In genomic region chr5:173671121-173671949, GRCh38 we compare ENCODE assay signal across 1 cellular context.
A peak's percentile ranks its signal among the peaks of the same experiment; 100 is the strongest.
TF ChIP-seq lines count a peak whose summit lies in the region.

No MANE protein-coding gene starts in this region.

TF ChIP-seq in HepG2, 621 proteins besides CTCF, POLR2A, EP300 and RAD21 (continued from another document and continues in another):
- TF ChIP-seq, protein P1, sequence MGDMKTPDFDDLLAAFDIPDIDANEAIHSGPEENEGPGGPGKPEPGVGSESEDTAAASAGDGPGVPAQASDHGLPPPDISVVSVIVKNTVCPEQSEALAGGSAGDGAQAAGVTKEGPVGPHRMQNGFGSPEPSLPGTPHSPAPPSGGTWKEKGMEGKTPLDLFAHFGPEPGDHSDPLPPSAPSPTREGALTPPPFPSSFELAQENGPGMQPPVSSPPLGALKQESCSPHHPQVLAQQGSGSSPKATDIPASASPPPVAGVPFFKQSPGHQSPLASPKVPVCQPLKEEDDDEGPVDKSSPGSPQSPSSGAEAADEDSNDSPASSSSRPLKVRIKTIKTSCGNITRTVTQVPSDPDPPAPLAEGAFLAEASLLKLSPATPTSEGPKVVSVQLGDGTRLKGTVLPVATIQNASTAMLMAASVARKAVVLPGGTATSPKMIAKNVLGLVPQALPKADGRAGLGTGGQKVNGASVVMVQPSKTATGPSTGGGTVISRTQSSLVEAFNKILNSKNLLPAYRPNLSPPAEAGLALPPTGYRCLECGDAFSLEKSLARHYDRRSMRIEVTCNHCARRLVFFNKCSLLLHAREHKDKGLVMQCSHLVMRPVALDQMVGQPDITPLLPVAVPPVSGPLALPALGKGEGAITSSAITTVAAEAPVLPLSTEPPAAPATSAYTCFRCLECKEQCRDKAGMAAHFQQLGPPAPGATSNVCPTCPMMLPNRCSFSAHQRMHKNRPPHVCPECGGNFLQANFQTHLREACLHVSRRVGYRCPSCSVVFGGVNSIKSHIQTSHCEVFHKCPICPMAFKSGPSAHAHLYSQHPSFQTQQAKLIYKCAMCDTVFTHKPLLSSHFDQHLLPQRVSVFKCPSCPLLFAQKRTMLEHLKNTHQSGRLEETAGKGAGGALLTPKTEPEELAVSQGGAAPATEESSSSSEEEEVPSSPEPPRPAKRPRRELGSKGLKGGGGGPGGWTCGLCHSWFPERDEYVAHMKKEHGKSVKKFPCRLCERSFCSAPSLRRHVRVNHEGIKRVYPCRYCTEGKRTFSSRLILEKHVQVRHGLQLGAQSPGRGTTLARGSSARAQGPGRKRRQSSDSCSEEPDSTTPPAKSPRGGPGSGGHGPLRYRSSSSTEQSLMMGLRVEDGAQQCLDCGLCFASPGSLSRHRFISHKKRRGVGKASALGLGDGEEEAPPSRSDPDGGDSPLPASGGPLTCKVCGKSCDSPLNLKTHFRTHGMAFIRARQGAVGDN (CRISPR knock-in tag; IDR thresholded peaks at IDR 0.05) = peak; percentile 85
- TF ChIP-seq TARDBP (CRISPR knock-in tag; IDR thresholded peaks at IDR 0.05) = no peak
- TF ChIP-seq HNRNPUL1 (IDR thresholded peaks at IDR 0.05; ENCODE audit: low read depth, low read length) = no peak
- TF ChIP-seq ZBTB2 (CRISPR knock-in tag; IDR thresholded peaks at IDR 0.05; ENCODE audit: low read depth) = no peak
- no peak for TF ChIP-seq ZNF563 (CRISPR knock-in tag; IDR thresholded peaks at IDR 0.05)
- no peak for TF ChIP-seq LCORL (IDR thresholded peaks at IDR 0.05)
- no peak for TF ChIP-seq LCORL (CRISPR knock-in tag; IDR thresholded peaks at IDR 0.05)
- TF ChIP-seq, protein P2, sequence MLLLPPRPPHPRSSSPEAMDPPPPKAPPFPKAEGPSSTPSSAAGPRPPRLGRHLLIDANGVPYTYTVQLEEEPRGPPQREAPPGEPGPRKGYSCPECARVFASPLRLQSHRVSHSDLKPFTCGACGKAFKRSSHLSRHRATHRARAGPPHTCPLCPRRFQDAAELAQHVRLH (CRISPR knock-in tag; IDR thresholded peaks at IDR 0.05; ENCODE audit: borderline replicate concordance, low read depth) = peak; percentile 47; the same call in 1 of the 2 replicates
- TF ChIP-seq ZNF234 (CRISPR knock-in tag; conservative IDR thresholded peaks at IDR 0.05) = no peak
- TF ChIP-seq CCAR2 (optimal IDR thresholded peaks at IDR 0.05; ENCODE audit: low read depth, low read length) = no peak
- no peak for TF ChIP-seq E2F1 (CRISPR knock-in tag; IDR thresholded peaks at IDR 0.05)
- no peak for TF ChIP-seq EZH2 (conservative IDR thresholded peaks at IDR 0.05; ENCODE audit: low read depth, low read length)
- TF ChIP-seq, protein P3, sequence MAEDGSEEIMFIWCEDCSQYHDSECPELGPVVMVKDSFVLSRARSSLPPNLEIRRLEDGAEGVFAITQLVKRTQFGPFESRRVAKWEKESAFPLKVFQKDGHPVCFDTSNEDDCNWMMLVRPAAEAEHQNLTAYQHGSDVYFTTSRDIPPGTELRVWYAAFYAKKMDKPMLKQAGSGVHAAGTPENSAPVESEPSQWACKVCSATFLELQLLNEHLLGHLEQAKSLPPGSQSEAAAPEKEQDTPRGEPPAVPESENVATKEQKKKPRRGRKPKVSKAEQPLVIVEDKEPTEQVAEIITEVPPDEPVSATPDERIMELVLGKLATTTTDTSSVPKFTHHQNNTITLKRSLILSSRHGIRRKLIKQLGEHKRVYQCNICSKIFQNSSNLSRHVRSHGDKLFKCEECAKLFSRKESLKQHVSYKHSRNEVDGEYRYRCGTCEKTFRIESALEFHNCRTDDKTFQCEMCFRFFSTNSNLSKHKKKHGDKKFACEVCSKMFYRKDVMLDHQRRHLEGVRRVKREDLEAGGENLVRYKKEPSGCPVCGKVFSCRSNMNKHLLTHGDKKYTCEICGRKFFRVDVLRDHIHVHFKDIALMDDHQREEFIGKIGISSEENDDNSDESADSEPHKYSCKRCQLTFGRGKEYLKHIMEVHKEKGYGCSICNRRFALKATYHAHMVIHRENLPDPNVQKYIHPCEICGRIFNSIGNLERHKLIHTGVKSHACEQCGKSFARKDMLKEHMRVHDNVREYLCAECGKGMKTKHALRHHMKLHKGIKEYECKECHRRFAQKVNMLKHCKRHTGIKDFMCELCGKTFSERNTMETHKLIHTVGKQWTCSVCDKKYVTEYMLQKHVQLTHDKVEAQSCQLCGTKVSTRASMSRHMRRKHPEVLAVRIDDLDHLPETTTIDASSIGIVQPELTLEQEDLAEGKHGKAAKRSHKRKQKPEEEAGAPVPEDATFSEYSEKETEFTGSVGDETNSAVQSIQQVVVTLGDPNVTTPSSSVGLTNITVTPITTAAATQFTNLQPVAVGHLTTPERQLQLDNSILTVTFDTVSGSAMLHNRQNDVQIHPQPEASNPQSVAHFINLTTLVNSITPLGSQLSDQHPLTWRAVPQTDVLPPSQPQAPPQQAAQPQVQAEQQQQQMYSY (CRISPR knock-in tag; IDR thresholded peaks at IDR 0.05) = peak; percentile 47; the same call in 1 of the 2 replicates
- TF ChIP-seq, protein P4, sequence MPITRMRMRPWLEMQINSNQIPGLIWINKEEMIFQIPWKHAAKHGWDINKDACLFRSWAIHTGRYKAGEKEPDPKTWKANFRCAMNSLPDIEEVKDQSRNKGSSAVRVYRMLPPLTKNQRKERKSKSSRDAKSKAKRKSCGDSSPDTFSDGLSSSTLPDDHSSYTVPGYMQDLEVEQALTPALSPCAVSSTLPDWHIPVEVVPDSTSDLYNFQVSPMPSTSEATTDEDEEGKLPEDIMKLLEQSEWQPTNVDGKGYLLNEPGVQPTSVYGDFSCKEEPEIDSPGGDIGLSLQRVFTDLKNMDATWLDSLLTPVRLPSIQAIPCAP (CRISPR knock-in tag; IDR thresholded peaks at IDR 0.05; ENCODE audit: low read depth) = no peak
- no peak for TF ChIP-seq ZNF230 (CRISPR knock-in tag; IDR thresholded peaks at IDR 0.05)
- TF ChIP-seq ZNF17 (CRISPR knock-in tag; IDR thresholded peaks at IDR 0.05) = no peak
- TF ChIP-seq HNF1B (CRISPR knock-in tag; IDR thresholded peaks at IDR 0.05) = peak; percentile 36; the same call in 1 of the 2 replicates
- TF ChIP-seq ZNF296 (CRISPR knock-in tag; conservative IDR thresholded peaks at IDR 0.05) = no peak
- no peak for TF ChIP-seq SP5 (CRISPR knock-in tag; IDR thresholded peaks at IDR 0.05; ENCODE audit: borderline replicate concordance, low read depth)
- no peak for TF ChIP-seq ZNF503 (CRISPR knock-in tag; IDR thresholded peaks at IDR 0.05)
- TF ChIP-seq HES4 (CRISPR knock-in tag; IDR thresholded peaks at IDR 0.05; ENCODE audit: borderline replicate concordance) = 0 out of 2 replicates have a peak, but pooled peaks have one; percentile 40
- no peak for TF ChIP-seq KLF12 (CRISPR knock-in tag; IDR thresholded peaks at IDR 0.05; ENCODE audit: borderline replicate concordance)
- TF ChIP-seq BCL6 (CRISPR knock-in tag; IDR thresholded peaks at IDR 0.05) = 0 out of 2 replicates have a peak, but pooled peaks have one; percentile 8
- TF ChIP-seq TSC22D2 (CRISPR knock-in tag; IDR thresholded peaks at IDR 0.05; ENCODE audit: borderline replicate concordance) = no peak
- no peak for TF ChIP-seq ZNF672 (CRISPR knock-in tag; IDR thresholded peaks at IDR 0.05)
- TF ChIP-seq RCOR2 (CRISPR knock-in tag; IDR thresholded peaks at IDR 0.05) = no peak
- no peak for TF ChIP-seq ZNF891 (CRISPR knock-in tag; IDR thresholded peaks at IDR 0.05)
- TF ChIP-seq ZNF205 (CRISPR knock-in tag; IDR thresholded peaks at IDR 0.05) = no peak
- no peak for TF ChIP-seq PCBP1 (IDR thresholded peaks at IDR 0.05; ENCODE audit: borderline replicate concordance, low read depth, low read length)
- peak; percentile 57; the same call in 1 of the 2 replicates for TF ChIP-seq ZNF350 (CRISPR knock-in tag; IDR thresholded peaks at IDR 0.05; ENCODE audit: borderline replicate concordance, low read depth)
- no peak for TF ChIP-seq GFI1 (CRISPR knock-in tag; IDR thresholded peaks at IDR 0.05; ENCODE audit: borderline replicate concordance)
- TF ChIP-seq ZNF44 (CRISPR knock-in tag; IDR thresholded peaks at IDR 0.05) = no peak
- TF ChIP-seq MTA1 (CRISPR knock-in tag; IDR thresholded peaks at IDR 0.05; ENCODE audit: borderline replicate concordance) = peak; percentile 37; the same call in 1 of the 2 replicates
- no peak for TF ChIP-seq RARG (CRISPR knock-in tag; IDR thresholded peaks at IDR 0.05; ENCODE audit: low read depth)
- no peak for TF ChIP-seq NONO (IDR thresholded peaks at IDR 0.05)
- no peak for TF ChIP-seq NONO (CRISPR knock-in tag; conservative IDR thresholded peaks at IDR 0.05)
- no peak for TF ChIP-seq ZBTB4 (CRISPR knock-in tag; IDR thresholded peaks at IDR 0.05; ENCODE audit: borderline replicate concordance)
- no peak for TF ChIP-seq ZFP37 (CRISPR knock-in tag; IDR thresholded peaks at IDR 0.05; ENCODE audit: borderline replicate concordance)
- 0 out of 2 replicates have a peak, but pooled peaks have one; percentile 24 for TF ChIP-seq ZBTB7A (CRISPR knock-in tag; IDR thresholded peaks at IDR 0.05)
- no peak for TF ChIP-seq ZNF136 (CRISPR knock-in tag; IDR thresholded peaks at IDR 0.05; ENCODE audit: low read depth)
- TF ChIP-seq ZNF577 (CRISPR knock-in tag; IDR thresholded peaks at IDR 0.05; ENCODE audit: borderline replicate concordance, low read depth) = no peak
- TF ChIP-seq ZNF430 (CRISPR knock-in tag; IDR thresholded peaks at IDR 0.05) = peak; percentile 41; the same call in 1 of the 2 replicates
- no peak for TF ChIP-seq DDIT3 (CRISPR knock-in tag; IDR thresholded peaks at IDR 0.05)
- TF ChIP-seq IRX3 (CRISPR knock-in tag; IDR thresholded peaks at IDR 0.05; ENCODE audit: borderline replicate concordance, low read depth) = no peak
- no peak for TF ChIP-seq U2AF2 (IDR thresholded peaks at IDR 0.05; ENCODE audit: low read depth, low read length)
- TF ChIP-seq ZNF34 (CRISPR knock-in tag; IDR thresholded peaks at IDR 0.05; ENCODE audit: borderline replicate concordance) = no peak
- no peak for TF ChIP-seq FOXK2 (IDR thresholded peaks at IDR 0.05)
- TF ChIP-seq TMF1 (CRISPR knock-in tag; IDR thresholded peaks at IDR 0.05; ENCODE audit: low read depth) = no peak
